ENCODE assay signal across 1 cellular context in the genomic region with DNA sequence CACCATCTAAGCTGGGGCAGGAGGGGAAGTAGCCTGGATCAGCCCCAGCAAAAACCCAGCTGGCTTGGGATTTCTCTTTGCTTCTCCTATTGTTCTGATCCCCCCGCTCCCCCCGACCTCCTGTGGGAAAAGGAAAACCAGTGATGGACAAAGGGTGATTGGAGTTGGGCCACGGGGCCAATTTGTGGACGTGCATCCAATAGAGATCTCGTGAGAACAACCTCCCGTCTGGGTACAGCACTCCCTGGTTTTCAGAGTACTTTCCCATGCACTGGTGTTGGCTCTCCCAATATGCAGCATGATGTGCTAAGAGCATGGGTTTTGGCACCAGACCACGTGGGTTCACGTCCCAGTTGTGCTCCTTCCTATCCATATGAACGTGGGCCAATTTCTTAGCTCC.
TF ChIP-seq lines count a peak whose summit lies in the region.

No MANE protein-coding gene starts in this region.

TF ChIP-seq in H1, 55 proteins besides CTCF, POLR2A, EP300 and RAD21:
- TF ChIP-seq, protein P1, sequence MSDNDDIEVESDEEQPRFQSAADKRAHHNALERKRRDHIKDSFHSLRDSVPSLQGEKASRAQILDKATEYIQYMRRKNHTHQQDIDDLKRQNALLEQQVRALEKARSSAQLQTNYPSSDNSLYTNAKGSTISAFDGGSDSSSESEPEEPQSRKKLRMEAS (IDR thresholded peaks at IDR 0.05) = peak; percentile 67; the same call in 1 of the 2 replicates
- TF ChIP-seq SP4 (IDR thresholded peaks at IDR 0.05; ENCODE audit: low read length) (no peak), SP1 (IDR thresholded peaks at IDR 0.05; ENCODE audit: low read depth, low read length) (peak; percentile 80)
- TF ChIP-seq, protein P2, sequence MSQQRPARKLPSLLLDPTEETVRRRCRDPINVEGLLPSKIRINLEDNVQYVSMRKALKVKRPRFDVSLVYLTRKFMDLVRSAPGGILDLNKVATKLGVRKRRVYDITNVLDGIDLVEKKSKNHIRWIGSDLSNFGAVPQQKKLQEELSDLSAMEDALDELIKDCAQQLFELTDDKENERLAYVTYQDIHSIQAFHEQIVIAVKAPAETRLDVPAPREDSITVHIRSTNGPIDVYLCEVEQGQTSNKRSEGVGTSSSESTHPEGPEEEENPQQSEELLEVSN (IDR thresholded peaks at IDR 0.05) = 0 out of 2 replicates have a peak, but pooled peaks have one; percentile 30
TF ChIP-seq in H1: peak in this region for 3.
